13 cellular contexts compared by ENCODE assay signal in the genomic region with DNA sequence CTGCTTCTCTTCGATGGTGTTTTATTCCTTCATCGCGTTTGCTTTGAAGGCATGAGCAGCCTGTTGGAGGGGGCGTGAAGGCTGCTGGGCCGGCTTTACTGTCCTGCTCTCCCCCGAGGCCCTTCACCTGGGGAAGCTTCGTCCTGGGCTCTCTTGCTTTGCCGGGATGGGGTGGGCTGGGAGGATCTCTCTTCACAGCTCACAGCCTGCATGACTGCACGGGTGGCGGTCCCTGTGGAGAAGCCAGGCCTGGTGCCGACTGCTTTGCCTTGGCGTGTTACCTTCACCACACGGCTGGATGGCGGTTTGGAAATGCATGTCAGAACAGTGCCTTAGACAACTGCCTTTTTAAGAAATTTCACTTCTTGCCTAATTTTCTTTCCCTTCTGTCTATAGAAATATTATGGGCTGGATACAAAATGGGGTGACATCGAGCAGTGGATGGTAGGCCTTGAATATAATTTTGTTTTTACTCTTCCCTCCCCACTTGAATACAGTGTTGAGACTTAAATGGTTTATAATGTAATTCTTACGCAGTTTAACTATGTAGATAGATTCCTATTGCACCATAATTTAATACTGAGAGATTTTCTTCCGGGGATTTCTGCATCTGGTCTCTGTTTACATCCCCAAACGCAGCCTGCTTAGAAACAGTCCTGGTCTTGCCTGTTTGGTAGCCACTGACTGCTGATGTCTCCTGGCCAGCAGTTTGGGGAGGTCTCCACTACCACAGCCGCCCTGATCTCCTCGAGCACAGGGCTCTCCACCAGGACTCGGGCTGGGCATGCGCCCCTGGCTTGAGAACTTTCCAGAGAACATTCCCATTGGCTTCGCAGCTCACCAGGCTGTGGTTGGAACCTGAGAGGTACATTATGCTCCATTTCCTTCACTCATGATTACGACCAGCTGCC.
A peak's percentile ranks its signal among the peaks of the same experiment; 100 is the strongest.
DNase-seq lines count a peak whose midpoint lies in the region; ATAC-seq, FAIRE-seq and TF ChIP-seq lines count a peak whose summit lies in the region.
"Had no signal": no experiment of that assay in that cellular context is flagged by ENCODE, and none has a peak within 500 bp of the region (broad histone marks: within the 10 kb centered on the region; RNA-seq: fewer than 3 reads in every experiment).

No MANE protein-coding gene starts in this region.

- no peaks in the 10 kb centered on the region for H3K9me3 ChIP-seq in stomach smooth muscle (ENCODE audit: control insufficient read depth in 2 of 2, low read length in 2 of 2)
- H3K9me3 ChIP-seq: SJCRH30 had no signal

- CTCF ChIA-PET in activated naive CD4-positive, alpha-beta T cell treated with anti-CD3 and anti-CD28 coated beads for 36 hours (lab: Charles Lee), result interaction anchor here (1.1 to 1.3 kb wide), 2 partner anchors 9 to 44 kb away, joined by 3 to 4 read pairs; no protein-coding TSS in a partner anchor

- H3K4me1 ChIP-seq in stomach smooth muscle (ENCODE audit: control insufficient read depth, insufficient read depth, low read length), result peaks cover 35% of the 10 kb centered on the region

- intact Hi-C loops in activated naive CD4-positive, alpha-beta T cell treated with anti-CD3 and anti-CD28 coated beads for 36 hours (cut with micrococcal nuclease), result no loop called here

- H3K4me1 Mint-ChIP-seq in activated naive CD4-positive, alpha-beta T cell treated with anti-CD3 and anti-CD28 coated beads for 36 hours (ENCODE audit: low read depth), result peaks cover 45% of the 10 kb centered on the region
- peaks cover 34% of the 10 kb centered on the region for H3K4me1 Mint-ChIP-seq in activated T-helper 17 cell treated with anti-CD3 and anti-CD28 coated beads, Interleukin-2, amount 50 U/mL, for 72 hours

- H3K4me3 Mint-ChIP-seq in activated naive CD4-positive, alpha-beta T cell treated with anti-CD3 and anti-CD28 coated beads for 36 hours, result no peak overlapping the region
- no peak overlapping the region for H3K4me3 Mint-ChIP-seq in activated T-helper 17 cell treated with anti-CD3 and anti-CD28 coated beads, Interleukin-2, amount 50 U/mL, for 72 hours

- no peak for FAIRE-seq in GM12892 (lab: Jason Lieb, UNC)

- TF ChIP-seq POLR2A in GM12892 (IDR thresholded peaks at IDR 0.05; ENCODE audit: low read depth, low read length), result no peak

- no peaks in the 10 kb centered on the region for H3K27me3 ChIP-seq in stomach smooth muscle (ENCODE audit: control insufficient read depth in 1 of 2, insufficient read depth in 2 of 2, low read length in 2 of 2)
- H3K27me3 ChIP-seq: SJCRH30 had no signal

- no peak overlapping the region for H3K9ac ChIP-seq in stomach smooth muscle (ENCODE audit: low read length in 2 of 2)

- H3K9me3 Mint-ChIP-seq in activated naive CD4-positive, alpha-beta T cell treated with anti-CD3 and anti-CD28 coated beads for 36 hours, result no peaks in the 10 kb centered on the region
- H3K9me3 Mint-ChIP-seq in activated T-helper 17 cell treated with anti-CD3 and anti-CD28 coated beads, Interleukin-2, amount 50 U/mL, for 72 hours, result no peaks in the 10 kb centered on the region
- H3K9me3 Mint-ChIP-seq: activated T-helper 2 cell treated with anti-CD3 and anti-CD28 coated beads, Interferon-gamma antibody, Interleukin-2, Interleukin-4, amounts not matched to agents 10 μg/mL and 5 μg/mL and 100 μg/mL, durations not matched to agents 14 hours and 24 hours and 36 hours had no signal

- DNase-seq in activated naive CD4-positive, alpha-beta T cell treated with anti-CD3 and anti-CD28 coated beads for 36 hours, result no peak
- no peak for DNase-seq in activated naive CD4-positive, alpha-beta T cell treated with anti-CD3 and anti-CD28 coated beads, Interleukin-2, amount 50 U/mL, for 16 hours
- DNase-seq in left kidney (ENCODE audit: low read depth, low spot score), result peak; percentile 52
- DNase-seq in GM12892 (ENCODE audit: insufficient read length), result no peak
- DNase-seq in GM20000 (ENCODE audit: low spot score), result no peak
- DNase-seq in NCI-H345 treated with DMSO at 0.1 percent for 48 hours (lab: John Stamatoyannopoulos, UW; ENCODE audit: unreplicated experiment), result no peak
- DNase-seq: DMS153, Karpas-422, NCI-H1930, SJCRH30 had no signal

- ATAC-seq in activated T-helper 17 cell treated with anti-CD3 and anti-CD28 coated beads, Interleukin-2, amount 50 U/mL, for 72 hours (replicated peaks), result no peak

- no peaks in the 10 kb centered on the region for H3K27me3 Mint-ChIP-seq in activated naive CD4-positive, alpha-beta T cell treated with anti-CD3 and anti-CD28 coated beads for 36 hours (ENCODE audit: low read depth)
- H3K27me3 Mint-ChIP-seq in activated T-helper 17 cell treated with anti-CD3 and anti-CD28 coated beads, Interleukin-2, amount 50 U/mL, for 72 hours, result no peaks in the 10 kb centered on the region

- H3K4me3 ChIP-seq in stomach smooth muscle (ENCODE audit: low read length in 2 of 2), result no peak overlapping the region
- H3K4me3 ChIP-seq: SJCRH30 had no signal

- peak overlapping the region; percentile 16 for H3K27ac Mint-ChIP-seq in activated naive CD4-positive, alpha-beta T cell treated with anti-CD3 and anti-CD28 coated beads for 36 hours
- peak overlapping the region; percentile 66 for H3K27ac Mint-ChIP-seq in activated T-helper 17 cell treated with anti-CD3 and anti-CD28 coated beads, Interleukin-2, amount 50 U/mL, for 72 hours
- H3K27ac Mint-ChIP-seq: activated T-helper 2 cell treated with anti-CD3 and anti-CD28 coated beads, Interferon-gamma antibody, Interleukin-2, Interleukin-4, amounts not matched to agents 10 μg/mL and 5 μg/mL and 100 μg/mL, durations not matched to agents 14 hours and 24 hours and 36 hours had no signal

- TF ChIP-seq CTCF in GM20000 (IDR thresholded peaks at IDR 0.05; ENCODE audit: extremely low read depth, missing control alignments), result no peak

- peak overlapping the region; percentile 37 for H3K27ac ChIP-seq in stomach smooth muscle (ENCODE audit: low read length)
- H3K27ac ChIP-seq: SJCRH30 had no signal

- peaks cover 7 to 14% of the 10 kb centered on the region in 2 donors for H3K36me3 ChIP-seq in stomach smooth muscle (ENCODE audit: control insufficient read depth in 2 of 2, insufficient read depth in 2 of 2, low read length in 2 of 2)

- H3K36me3 Mint-ChIP-seq in activated naive CD4-positive, alpha-beta T cell treated with anti-CD3 and anti-CD28 coated beads for 36 hours (ENCODE audit: low read depth), result peaks cover 21% of the 10 kb centered on the region
- H3K36me3 Mint-ChIP-seq in activated T-helper 17 cell treated with anti-CD3 and anti-CD28 coated beads, Interleukin-2, amount 50 U/mL, for 72 hours (ENCODE audit: low read depth), result peaks cover 100% of the 10 kb centered on the region
